ENCODE assay signal across 2 cellular contexts in the genomic region with DNA sequence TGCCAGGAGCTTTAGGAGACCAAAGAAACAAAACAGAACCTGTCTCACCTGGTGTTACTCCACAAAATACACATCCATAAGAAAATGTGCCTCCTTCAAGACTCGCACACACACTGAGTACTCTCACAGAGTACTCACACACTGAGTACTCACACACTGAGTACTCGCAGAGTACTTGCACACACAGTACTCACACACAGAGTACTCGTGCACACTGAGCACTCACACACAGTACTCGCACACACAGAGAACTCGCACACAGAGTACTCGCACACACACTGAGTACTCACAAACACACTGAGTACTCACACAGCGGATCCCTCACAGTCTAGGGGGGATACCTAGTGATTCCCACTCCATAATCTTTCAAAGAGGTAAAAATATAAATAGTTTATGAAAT.
A peak's percentile ranks its signal among the peaks of the same experiment; 100 is the strongest.
TF ChIP-seq lines count a peak whose summit lies in the region.

No MANE protein-coding gene starts in this region.

TF ChIP-seq in GM23338, 12 proteins besides CTCF, POLR2A, EP300 and RAD21 (continues in another document):
- TF ChIP-seq ZNF331 (CRISPR knock-in tag; IDR thresholded peaks at IDR 0.05; ENCODE audit: low read depth) (no peak), NANOG (IDR thresholded peaks at IDR 0.05; ENCODE audit: borderline replicate concordance) (no peak), CREB1 (CRISPR knock-in tag; IDR thresholded peaks at IDR 0.05; ENCODE audit: low read depth) (no peak), POLR2AphosphoS5 (IDR thresholded peaks at IDR 0.05; ENCODE audit: low read depth) (no peak), ZNF114 (CRISPR knock-in tag; IDR thresholded peaks at IDR 0.05) (no peak), STAT1 (IDR thresholded peaks at IDR 0.05; ENCODE audit: unreplicated experiment) (no peak), EZH2phosphoT487 (IDR thresholded peaks at IDR 0.05; ENCODE audit: unreplicated experiment) (no peak)
- TF ChIP-seq, protein P1, sequence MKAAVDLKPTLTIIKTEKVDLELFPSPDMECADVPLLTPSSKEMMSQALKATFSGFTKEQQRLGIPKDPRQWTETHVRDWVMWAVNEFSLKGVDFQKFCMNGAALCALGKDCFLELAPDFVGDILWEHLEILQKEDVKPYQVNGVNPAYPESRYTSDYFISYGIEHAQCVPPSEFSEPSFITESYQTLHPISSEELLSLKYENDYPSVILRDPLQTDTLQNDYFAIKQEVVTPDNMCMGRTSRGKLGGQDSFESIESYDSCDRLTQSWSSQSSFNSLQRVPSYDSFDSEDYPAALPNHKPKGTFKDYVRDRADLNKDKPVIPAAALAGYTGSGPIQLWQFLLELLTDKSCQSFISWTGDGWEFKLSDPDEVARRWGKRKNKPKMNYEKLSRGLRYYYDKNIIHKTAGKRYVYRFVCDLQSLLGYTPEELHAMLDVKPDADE (IDR thresholded peaks at IDR 0.05) = no peak
- TF ChIP-seq, protein P2, sequence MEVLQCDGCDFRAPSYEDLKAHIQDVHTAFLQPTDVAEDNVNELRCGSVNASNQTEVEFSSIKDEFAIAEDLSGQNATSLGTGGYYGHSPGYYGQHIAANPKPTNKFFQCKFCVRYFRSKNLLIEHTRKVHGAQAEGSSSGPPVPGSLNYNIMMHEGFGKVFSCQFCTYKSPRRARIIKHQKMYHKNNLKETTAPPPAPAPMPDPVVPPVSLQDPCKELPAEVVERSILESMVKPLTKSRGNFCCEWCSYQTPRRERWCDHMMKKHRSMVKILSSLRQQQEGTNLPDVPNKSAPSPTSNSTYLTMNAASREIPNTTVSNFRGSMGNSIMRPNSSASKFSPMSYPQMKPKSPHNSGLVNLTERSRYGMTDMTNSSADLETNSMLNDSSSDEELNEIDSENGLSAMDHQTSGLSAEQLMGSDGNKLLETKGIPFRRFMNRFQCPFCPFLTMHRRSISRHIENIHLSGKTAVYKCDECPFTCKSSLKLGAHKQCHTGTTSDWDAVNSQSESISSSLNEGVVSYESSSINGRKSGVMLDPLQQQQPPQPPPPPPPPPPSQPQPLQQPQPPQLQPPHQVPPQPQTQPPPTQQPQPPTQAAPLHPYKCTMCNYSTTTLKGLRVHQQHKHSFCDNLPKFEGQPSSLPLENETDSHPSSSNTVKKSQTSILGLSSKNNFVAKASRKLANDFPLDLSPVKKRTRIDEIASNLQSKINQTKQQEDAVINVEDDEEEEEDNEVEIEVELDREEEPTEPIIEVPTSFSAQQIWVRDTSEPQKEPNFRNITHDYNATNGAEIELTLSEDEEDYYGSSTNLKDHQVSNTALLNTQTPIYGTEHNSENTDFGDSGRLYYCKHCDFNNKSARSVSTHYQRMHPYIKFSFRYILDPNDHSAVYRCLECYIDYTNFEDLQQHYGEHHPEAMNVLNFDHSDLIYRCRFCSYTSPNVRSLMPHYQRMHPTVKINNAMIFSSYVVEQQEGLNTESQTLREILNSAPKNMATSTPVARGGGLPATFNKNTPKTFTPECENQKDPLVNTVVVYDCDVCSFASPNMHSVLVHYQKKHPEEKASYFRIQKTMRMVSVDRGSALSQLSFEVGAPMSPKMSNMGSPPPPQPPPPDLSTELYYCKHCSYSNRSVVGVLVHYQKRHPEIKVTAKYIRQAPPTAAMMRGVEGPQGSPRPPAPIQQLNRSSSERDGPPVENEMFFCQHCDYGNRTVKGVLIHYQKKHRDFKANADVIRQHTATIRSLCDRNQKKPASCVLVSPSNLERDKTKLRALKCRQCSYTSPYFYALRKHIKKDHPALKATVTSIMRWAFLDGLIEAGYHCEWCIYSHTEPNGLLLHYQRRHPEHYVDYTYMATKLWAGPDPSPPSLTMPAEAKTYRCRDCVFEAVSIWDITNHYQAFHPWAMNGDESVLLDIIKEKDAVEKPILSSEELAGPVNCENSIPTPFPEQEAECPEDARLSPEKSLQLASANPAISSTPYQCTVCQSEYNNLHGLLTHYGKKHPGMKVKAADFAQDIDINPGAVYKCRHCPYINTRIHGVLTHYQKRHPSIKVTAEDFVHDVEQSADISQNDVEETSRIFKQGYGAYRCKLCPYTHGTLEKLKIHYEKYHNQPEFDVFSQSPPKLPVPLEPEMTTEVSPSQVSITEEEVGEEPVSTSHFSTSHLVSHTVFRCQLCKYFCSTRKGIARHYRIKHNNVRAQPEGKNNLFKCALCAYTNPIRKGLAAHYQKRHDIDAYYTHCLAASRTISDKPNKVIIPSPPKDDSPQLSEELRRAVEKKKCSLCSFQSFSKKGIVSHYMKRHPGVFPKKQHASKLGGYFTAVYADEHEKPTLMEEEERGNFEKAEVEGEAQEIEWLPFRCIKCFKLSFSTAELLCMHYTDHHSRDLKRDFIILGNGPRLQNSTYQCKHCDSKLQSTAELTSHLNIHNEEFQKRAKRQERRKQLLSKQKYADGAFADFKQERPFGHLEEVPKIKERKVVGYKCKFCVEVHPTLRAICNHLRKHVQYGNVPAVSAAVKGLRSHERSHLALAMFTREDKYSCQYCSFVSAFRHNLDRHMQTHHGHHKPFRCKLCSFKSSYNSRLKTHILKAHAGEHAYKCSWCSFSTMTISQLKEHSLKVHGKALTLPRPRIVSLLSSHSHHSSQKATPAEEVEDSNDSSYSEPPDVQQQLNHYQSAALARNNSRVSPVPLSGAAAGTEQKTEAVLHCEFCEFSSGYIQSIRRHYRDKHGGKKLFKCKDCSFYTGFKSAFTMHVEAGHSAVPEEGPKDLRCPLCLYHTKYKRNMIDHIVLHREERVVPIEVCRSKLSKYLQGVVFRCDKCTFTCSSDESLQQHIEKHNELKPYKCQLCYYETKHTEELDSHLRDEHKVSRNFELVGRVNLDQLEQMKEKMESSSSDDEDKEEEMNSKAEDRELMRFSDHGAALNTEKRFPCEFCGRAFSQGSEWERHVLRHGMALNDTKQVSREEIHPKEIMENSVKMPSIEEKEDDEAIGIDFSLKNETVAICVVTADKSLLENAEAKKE (CRISPR knock-in tag; IDR thresholded peaks at IDR 0.05) = no peak
- TF ChIP-seq, protein P3, sequence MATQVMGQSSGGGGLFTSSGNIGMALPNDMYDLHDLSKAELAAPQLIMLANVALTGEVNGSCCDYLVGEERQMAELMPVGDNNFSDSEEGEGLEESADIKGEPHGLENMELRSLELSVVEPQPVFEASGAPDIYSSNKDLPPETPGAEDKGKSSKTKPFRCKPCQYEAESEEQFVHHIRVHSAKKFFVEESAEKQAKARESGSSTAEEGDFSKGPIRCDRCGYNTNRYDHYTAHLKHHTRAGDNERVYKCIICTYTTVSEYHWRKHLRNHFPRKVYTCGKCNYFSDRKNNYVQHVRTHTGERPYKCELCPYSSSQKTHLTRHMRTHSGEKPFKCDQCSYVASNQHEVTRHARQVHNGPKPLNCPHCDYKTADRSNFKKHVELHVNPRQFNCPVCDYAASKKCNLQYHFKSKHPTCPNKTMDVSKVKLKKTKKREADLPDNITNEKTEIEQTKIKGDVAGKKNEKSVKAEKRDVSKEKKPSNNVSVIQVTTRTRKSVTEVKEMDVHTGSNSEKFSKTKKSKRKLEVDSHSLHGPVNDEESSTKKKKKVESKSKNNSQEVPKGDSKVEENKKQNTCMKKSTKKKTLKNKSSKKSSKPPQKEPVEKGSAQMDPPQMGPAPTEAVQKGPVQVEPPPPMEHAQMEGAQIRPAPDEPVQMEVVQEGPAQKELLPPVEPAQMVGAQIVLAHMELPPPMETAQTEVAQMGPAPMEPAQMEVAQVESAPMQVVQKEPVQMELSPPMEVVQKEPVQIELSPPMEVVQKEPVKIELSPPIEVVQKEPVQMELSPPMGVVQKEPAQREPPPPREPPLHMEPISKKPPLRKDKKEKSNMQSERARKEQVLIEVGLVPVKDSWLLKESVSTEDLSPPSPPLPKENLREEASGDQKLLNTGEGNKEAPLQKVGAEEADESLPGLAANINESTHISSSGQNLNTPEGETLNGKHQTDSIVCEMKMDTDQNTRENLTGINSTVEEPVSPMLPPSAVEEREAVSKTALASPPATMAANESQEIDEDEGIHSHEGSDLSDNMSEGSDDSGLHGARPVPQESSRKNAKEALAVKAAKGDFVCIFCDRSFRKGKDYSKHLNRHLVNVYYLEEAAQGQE (IDR thresholded peaks at IDR 0.05; ENCODE audit: unreplicated experiment) = no peak

TF ChIP-seq in GM12878, 131 proteins besides CTCF, POLR2A, EP300 and RAD21:
- TF ChIP-seq, protein P4, sequence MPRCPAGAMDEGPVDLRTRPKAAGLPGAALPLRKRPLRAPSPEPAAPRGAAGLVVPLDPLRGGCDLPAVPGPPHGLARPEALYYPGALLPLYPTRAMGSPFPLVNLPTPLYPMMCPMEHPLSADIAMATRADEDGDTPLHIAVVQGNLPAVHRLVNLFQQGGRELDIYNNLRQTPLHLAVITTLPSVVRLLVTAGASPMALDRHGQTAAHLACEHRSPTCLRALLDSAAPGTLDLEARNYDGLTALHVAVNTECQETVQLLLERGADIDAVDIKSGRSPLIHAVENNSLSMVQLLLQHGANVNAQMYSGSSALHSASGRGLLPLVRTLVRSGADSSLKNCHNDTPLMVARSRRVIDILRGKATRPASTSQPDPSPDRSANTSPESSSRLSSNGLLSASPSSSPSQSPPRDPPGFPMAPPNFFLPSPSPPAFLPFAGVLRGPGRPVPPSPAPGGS (IDR thresholded peaks at IDR 0.05; ENCODE audit: borderline replicate concordance, insufficient read depth, low read depth, low read length, poor library complexity, severe bottlenecking) = peak; percentile 96
- TF ChIP-seq EGR1 (IDR thresholded peaks at IDR 0.05; ENCODE audit: borderline replicate concordance in 1 of 2, low read depth in 2 of 2, low read length in 2 of 2) (no peak), ZNF217 (IDR thresholded peaks at IDR 0.05) (no peak)
- TF ChIP-seq, protein P5, sequence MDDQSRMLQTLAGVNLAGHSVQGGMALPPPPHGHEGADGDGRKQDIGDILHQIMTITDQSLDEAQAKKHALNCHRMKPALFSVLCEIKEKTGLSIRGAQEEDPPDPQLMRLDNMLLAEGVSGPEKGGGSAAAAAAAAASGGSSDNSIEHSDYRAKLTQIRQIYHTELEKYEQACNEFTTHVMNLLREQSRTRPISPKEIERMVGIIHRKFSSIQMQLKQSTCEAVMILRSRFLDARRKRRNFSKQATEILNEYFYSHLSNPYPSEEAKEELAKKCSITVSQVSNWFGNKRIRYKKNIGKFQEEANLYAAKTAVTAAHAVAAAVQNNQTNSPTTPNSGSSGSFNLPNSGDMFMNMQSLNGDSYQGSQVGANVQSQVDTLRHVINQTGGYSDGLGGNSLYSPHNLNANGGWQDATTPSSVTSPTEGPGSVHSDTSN (IDR thresholded peaks at IDR 0.05; ENCODE audit: insufficient replicate concordance, low read depth, low read length) = peak; percentile 48
